In genomic region chr5:177455036-177455660, GRCh38 we compare ENCODE assay signal across 1 cellular context.
TF ChIP-seq lines count a peak whose summit lies in the region.

No MANE protein-coding gene starts in this region.

TF ChIP-seq in HepG2, 621 proteins besides CTCF, POLR2A, EP300 and RAD21 (continued from another document and continues in another):
- TF ChIP-seq TP53 (CRISPR knock-in tag; conservative IDR thresholded peaks at IDR 0.05) (no peak), ZBTB25 (CRISPR knock-in tag; IDR thresholded peaks at IDR 0.05) (peak; percentile 89; the same call in 1 of the 2 replicates), SYNCRIP (IDR thresholded peaks at IDR 0.05; ENCODE audit: insufficient read depth, low read depth, low read length) (no peak), ZHX1 (CRISPR knock-in tag; IDR thresholded peaks at IDR 0.05; ENCODE audit: low read depth) (peak; percentile 81), MXI1 (IDR thresholded peaks at IDR 0.05; ENCODE audit: borderline replicate concordance, low read depth, low read length) (peak; percentile 70; the same call in 2 of the 3 replicates), ZBTB7A (CRISPR knock-in tag; IDR thresholded peaks at IDR 0.05) (no peak), ZFP91 (CRISPR knock-in tag; IDR thresholded peaks at IDR 0.05; ENCODE audit: borderline replicate concordance) (0 out of 2 replicates have a peak, but pooled peaks have one; percentile 83), ARNTL (CRISPR knock-in tag; IDR thresholded peaks at IDR 0.05) (peak; percentile 47; the same call in 1 of the 2 replicates), KDM6A (CRISPR knock-in tag; IDR thresholded peaks at IDR 0.05; ENCODE audit: low read depth) (no peak), MXD4 (CRISPR knock-in tag; IDR thresholded peaks at IDR 0.05) (no peak; the same call in 1 of the 2 replicates), MXD1 (CRISPR knock-in tag; IDR thresholded peaks at IDR 0.05) (no peak; the same call in none of the 2 replicates), DNMT3B (CRISPR knock-in tag; conservative IDR thresholded peaks at IDR 0.05) (no peak), ATF7-NPFF (CRISPR knock-in tag; IDR thresholded peaks at IDR 0.05; ENCODE audit: low read depth) (peak; percentile 79; the same call in 1 of the 2 replicates), ZNF552 (CRISPR knock-in tag; IDR thresholded peaks at IDR 0.05; ENCODE audit: borderline replicate concordance) (no peak; the same call in 1 of the 2 replicates), HNF1B (CRISPR knock-in tag; IDR thresholded peaks at IDR 0.05) (no peak), SKIL (CRISPR knock-in tag; IDR thresholded peaks at IDR 0.05; ENCODE audit: borderline replicate concordance) (peak; percentile 49), GTF3A (CRISPR knock-in tag; conservative IDR thresholded peaks at IDR 0.05) (peak; percentile 67; the same call in 1 of the 2 replicates), SPEN (CRISPR knock-in tag; IDR thresholded peaks at IDR 0.05; ENCODE audit: low read depth) (peak; percentile 65; the same call in 1 of the 2 replicates), ZNF768 (CRISPR knock-in tag; IDR thresholded peaks at IDR 0.05) (no peak; the same call in 1 of the 2 replicates), FUBP1 (CRISPR knock-in tag; IDR thresholded peaks at IDR 0.05; ENCODE audit: borderline replicate concordance) (no peak), BCL6 (CRISPR knock-in tag; IDR thresholded peaks at IDR 0.05) (no peak), TMF1 (CRISPR knock-in tag; IDR thresholded peaks at IDR 0.05; ENCODE audit: low read depth) (peak; percentile 64; the same call in 1 of the 2 replicates), ZNF17 (CRISPR knock-in tag; IDR thresholded peaks at IDR 0.05) (no peak), HOMEZ (CRISPR knock-in tag; IDR thresholded peaks at IDR 0.05; ENCODE audit: low read depth) (no peak), NR1H2 (CRISPR knock-in tag; IDR thresholded peaks at IDR 0.05; ENCODE audit: borderline replicate concordance, low read depth) (no peak), RXRA (CRISPR knock-in tag; IDR thresholded peaks at IDR 0.05) (no peak), MTA3 (CRISPR knock-in tag; IDR thresholded peaks at IDR 0.05) (no peak), HCFC1 (IDR thresholded peaks at IDR 0.05; ENCODE audit: low read depth, low read length) (no peak), ZNF230 (CRISPR knock-in tag; IDR thresholded peaks at IDR 0.05) (peak; percentile 87; the same call in 1 of the 2 replicates), ZNF644 (CRISPR knock-in tag; IDR thresholded peaks at IDR 0.05; ENCODE audit: low read depth) (no peak), ZNF639 (CRISPR knock-in tag; conservative IDR thresholded peaks at IDR 0.05) (no peak; the same call in 1 of the 2 replicates), HNRNPL (IDR thresholded peaks at IDR 0.05; ENCODE audit: low read depth, low read length) (no peak; the same call in 1 of the 2 replicates), ZFP62 (CRISPR knock-in tag; IDR thresholded peaks at IDR 0.05) (no peak), PAWR (CRISPR knock-in tag; IDR thresholded peaks at IDR 0.05; ENCODE audit: borderline replicate concordance) (no peak), ZNF326 (CRISPR knock-in tag; IDR thresholded peaks at IDR 0.05; ENCODE audit: borderline replicate concordance) (no peak), ZNF414 (CRISPR knock-in tag; IDR thresholded peaks at IDR 0.05) (no peak), ARID3A (IDR thresholded peaks at IDR 0.05; ENCODE audit: low read depth, low read length) (no peak), NFIB (CRISPR knock-in tag; IDR thresholded peaks at IDR 0.05; ENCODE audit: borderline replicate concordance) (no peak), ZNF605 (CRISPR knock-in tag; IDR thresholded peaks at IDR 0.05) (peak; percentile 9; the same call in 1 of the 2 replicates), EHMT2 (IDR thresholded peaks at IDR 0.05; ENCODE audit: borderline replicate concordance, low read depth, low read length) (no peak), MAFF (IDR thresholded peaks at IDR 0.05; ENCODE audit: low read depth, low read length) (no peak)
